Comparison of ENCODE assay signal across 15 cellular contexts in genomic region chr6:152063170-152063921, GRCh38.
"Had no signal": no experiment of that assay in that cellular context is flagged by ENCODE, and none has a peak within 500 bp of the region (broad histone marks: within the 10 kb centered on the region; RNA-seq: fewer than 3 reads in every experiment).

No MANE protein-coding gene starts in this region.

- H3K27ac ChIP-seq: esophagus muscularis mucosa had no signal

- H3K4me1 Mint-ChIP-seq: activated CD8-positive, alpha-beta memory T cell treated with anti-CD3 and anti-CD28 coated beads, Interleukin-2, amount 10 ng/mL, durations not matched to agents 7 days and 5 days; stimulated activated naive B cell treated with anti-CD40 and anti-IgM and Interleukin-4, amounts not matched to agents 10 μg/mL and 1 μg/mL and 100 μg/mL, for 72 hours had no signal

- H3K27ac Mint-ChIP-seq: activated CD8-positive, alpha-beta memory T cell treated with anti-CD3 and anti-CD28 coated beads, Interleukin-2, amount 10 ng/mL, durations not matched to agents 7 days and 5 days; activated naive CD8-positive, alpha-beta T cell; activated T-cell treated with anti-CD3 and anti-CD28 coated beads, Interleukin-2, amount 50 U/mL, for 24 hours; mesothelial cell of epicardium; stimulated activated naive B cell treated with anti-CD40 and anti-IgM and Interleukin-4, amounts not matched to agents 10 μg/mL and 1 μg/mL and 100 μg/mL, for 72 hours; type B pancreatic cell had no signal

- H3K27me3 Mint-ChIP-seq: type B pancreatic cell had no signal

- H3K4me1 ChIP-seq: esophagus muscularis mucosa had no signal

- DNase-seq: activated CD4-positive, alpha-beta T cell treated with anti-CD3 and anti-CD28 coated beads, Interleukin-2, amount 50 U/mL, for 4 hours; activated CD4-positive, CD25-positive, alpha-beta regulatory T cell treated with anti-CD3 and anti-CD28 coated beads, Interleukin-2, amount 50 U/mL, for 72 hours; activated CD8-positive, alpha-beta memory T cell treated with anti-CD3 and anti-CD28 coated beads, Interleukin-2, amount 10 ng/mL, durations not matched to agents 7 days and 5 days; activated effector memory CD4-positive, alpha-beta T cell treated with anti-CD3 and anti-CD28 coated beads, Interleukin-2, amount 50 U/mL, for 16 hours; activated T-cell treated with anti-CD3 and anti-CD28 coated beads, Interleukin-2, amount 50 U/mL, for 24 hours; anterior cingulate cortex; foreskin melanocyte; kidney; stimulated activated CD4-positive, alpha-beta T cell treated with anti-CD3 and anti-CD28 coated beads, Interleukin-2, amount 100 ng/mL, for 24 hours; stimulated activated naive B cell treated with anti-CD40 and anti-IgM and Interleukin-4, amounts not matched to agents 10 μg/mL and 1 μg/mL and 100 μg/mL, for 72 hours had no signal

- ATAC-seq: activated CD8-positive, alpha-beta memory T cell treated with anti-CD3 and anti-CD28 coated beads, Interleukin-2, amount 10 ng/mL, durations not matched to agents 7 days and 5 days; sciatic nerve; stimulated activated naive B cell treated with anti-CD40 and anti-IgM and Interleukin-4, amounts not matched to agents 10 μg/mL and 1 μg/mL and 100 μg/mL, for 72 hours had no signal

- H3K9me3 Mint-ChIP-seq: activated T-cell treated with anti-CD3 and anti-CD28 coated beads, Interleukin-2, amount 50 U/mL, for 24 hours; mesothelial cell of epicardium; type B pancreatic cell had no signal

- H3K4me3 ChIP-seq: esophagus muscularis mucosa had no signal

- H3K36me3 Mint-ChIP-seq: activated CD8-positive, alpha-beta memory T cell treated with anti-CD3 and anti-CD28 coated beads, Interleukin-2, amount 10 ng/mL, durations not matched to agents 7 days and 5 days; mesothelial cell of epicardium; stimulated activated naive B cell treated with anti-CD40 and anti-IgM and Interleukin-4, amounts not matched to agents 10 μg/mL and 1 μg/mL and 100 μg/mL, for 72 hours; type B pancreatic cell had no signal

- H3K27me3 ChIP-seq: esophagus muscularis mucosa had no signal

- H3K4me3 Mint-ChIP-seq: activated CD8-positive, alpha-beta memory T cell treated with anti-CD3 and anti-CD28 coated beads, Interleukin-2, amount 10 ng/mL, durations not matched to agents 7 days and 5 days; activated naive CD8-positive, alpha-beta T cell; activated T-cell treated with anti-CD3 and anti-CD28 coated beads, Interleukin-2, amount 50 U/mL, for 24 hours; mesothelial cell of epicardium; stimulated activated naive B cell treated with anti-CD40 and anti-IgM and Interleukin-4, amounts not matched to agents 10 μg/mL and 1 μg/mL and 100 μg/mL, for 72 hours; type B pancreatic cell had no signal

- H3K9me3 ChIP-seq: esophagus muscularis mucosa had no signal

- H3K36me3 ChIP-seq: esophagus muscularis mucosa had no signal
